In genomic region chr4:150960818-150961217, GRCh38 we compare ENCODE assay signal across 7 cellular contexts. TPM values are rescaled to one million over a fixed set of nuclear protein-coding genes. Genes with fewer than 3 reads are reported as not detected.
DNase-seq lines count a peak whose midpoint lies in the region; ATAC-seq and TF ChIP-seq lines count a peak whose summit lies in the region.

No MANE protein-coding gene starts in this region.

- TF ChIP-seq CTCF in GM12874 (IDR thresholded peaks at IDR 0.05; ENCODE audit: insufficient read depth, low read depth, low read length) (peak; percentile 63), foreskin fibroblast (IDR thresholded peaks at IDR 0.05; ENCODE audit: low read depth, low read length) (peak; percentile 65), gastrocnemius medialis (IDR thresholded peaks at IDR 0.05 in 4 of 5, conservative IDR thresholded peaks at IDR 0.05 in 1 of 5) (peak in 1 of 5 experiments; percentile 22)

- no peaks in the 10 kb centered on the region for H3K4me1 ChIP-seq in gastrocnemius medialis

- H3K9me3 ChIP-seq in gastrocnemius medialis: no peaks in the 10 kb centered on the region

- no peak overlapping the region for H3K27ac ChIP-seq in gastrocnemius medialis

- in situ Hi-C loops in gastrocnemius medialis (cut with MboI; ENCODE audit: low sequenced_read_pairs in 4 of 4): no loop called here

- TF ChIP-seq POLR2A in gastrocnemius medialis (IDR thresholded peaks at IDR 0.05): no peak

- intact Hi-C loops in gastrocnemius medialis (cut with DNase I; ENCODE audit: low total_unique reads): no loop called here

- H3K36me3 ChIP-seq in gastrocnemius medialis: no peaks in the 10 kb centered on the region

- ATAC-seq in activated CD4-positive, CD25-positive, alpha-beta regulatory T cell treated with anti-CD3 and anti-CD28 coated beads, Interleukin-2, amount 50 U/mL, for 24 hours: peak; percentile 28 to 55
- ATAC-seq in gastrocnemius medialis: no peak
- no peak for ATAC-seq in HG03135 (IDR thresholded peaks at IDR 0.05; ENCODE audit: unreplicated experiment)

- no peak overlapping the region for H3K4me3 ChIP-seq in foreskin fibroblast (ENCODE audit: low read depth in 1 of 2, low read length in 2 of 2)
- no peak overlapping the region for H3K4me3 ChIP-seq in gastrocnemius medialis

- DNase-seq in HT1080 (ENCODE audit: low read depth): peak; percentile 20
- peak; percentile 13 to 38 for DNase-seq in foreskin fibroblast
- DNase-seq in stimulated activated CD8-positive, alpha-beta memory T cell treated with anti-CD3 and anti-CD28 coated beads, Interleukin-7, amount 100 ng/mL, for 4 hours (ENCODE audit: low read depth in 2 of 2): peak; percentile 5 to 10
- no peak for DNase-seq in gastrocnemius medialis

- no peaks in the 10 kb centered on the region for H3K27me3 ChIP-seq in gastrocnemius medialis

RNA-seq across cellular contexts. Expression of gene LRBA, which starts 54.3 kb away (rescaled TPM):
- total RNA-seq in HT1080 (2014; rRNA removed; shearing (Covaris generic)): 22.7 and 23.0 TPM in 2 replicates
- polyA plus RNA-seq in HT1080 (2015; cell fraction: cytosol; rRNA removed): 14.3 and 17.4 TPM in 2 replicates
- polyA plus RNA-seq in HT1080 (2015; cell fraction: nucleus; rRNA removed): 51.1 and 57.1 TPM in 2 replicates
- 10 to 100 TPM in 2 of 4 donors, 1 to 10 TPM in 2; 8.5 to 18.0 (median 11.9) TPM for total RNA-seq in gastrocnemius medialis

Comparison
In these comparisons a context has a peak if more than half of its experiments do, and no peak if none do; other contexts are left out.
1. DNase-seq: peak in HT1080 (single experiment), foreskin fibroblast (2 of 2) and stimulated activated CD8-positive, alpha-beta memory T cell treated with anti-CD3 and anti-CD28 coated beads, Interleukin-7, amount 100 ng/mL, for 4 hours (2 of 2); none in gastrocnemius medialis (0 of 2).
2. ATAC-seq: peak in activated CD4-positive, CD25-positive, alpha-beta regulatory T cell treated with anti-CD3 and anti-CD28 coated beads, Interleukin-2, amount 50 U/mL, for 24 hours (2 of 2); none in gastrocnemius medialis (0 of 2) and HG03135 (single experiment).